ENCODE assay signal across 1 cellular context in the genomic region with DNA sequence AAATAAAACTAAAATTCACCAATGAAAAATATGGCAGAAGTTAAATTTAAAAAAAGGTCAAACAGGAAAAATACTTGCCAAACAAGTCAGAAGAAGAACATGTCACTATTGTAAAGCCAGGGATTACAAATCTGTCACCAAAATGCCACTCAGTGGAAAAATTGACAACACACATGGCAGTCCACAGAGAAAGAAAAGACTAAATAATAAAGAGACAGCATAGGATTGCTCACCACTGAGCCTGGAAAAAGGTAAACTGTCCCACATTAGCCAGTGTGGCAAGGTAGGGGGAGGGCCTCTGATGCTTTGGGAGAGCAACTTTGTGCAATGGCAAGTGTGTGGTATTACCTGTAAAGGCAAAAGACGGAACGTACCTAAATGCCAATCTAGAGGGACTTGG.
TF ChIP-seq lines count a peak whose summit lies in the region.

No MANE protein-coding gene starts in this region.

TF ChIP-seq in WTC11, 78 proteins besides CTCF, POLR2A, EP300 and RAD21 (continued from another document):
- TF ChIP-seq, protein P1, sequence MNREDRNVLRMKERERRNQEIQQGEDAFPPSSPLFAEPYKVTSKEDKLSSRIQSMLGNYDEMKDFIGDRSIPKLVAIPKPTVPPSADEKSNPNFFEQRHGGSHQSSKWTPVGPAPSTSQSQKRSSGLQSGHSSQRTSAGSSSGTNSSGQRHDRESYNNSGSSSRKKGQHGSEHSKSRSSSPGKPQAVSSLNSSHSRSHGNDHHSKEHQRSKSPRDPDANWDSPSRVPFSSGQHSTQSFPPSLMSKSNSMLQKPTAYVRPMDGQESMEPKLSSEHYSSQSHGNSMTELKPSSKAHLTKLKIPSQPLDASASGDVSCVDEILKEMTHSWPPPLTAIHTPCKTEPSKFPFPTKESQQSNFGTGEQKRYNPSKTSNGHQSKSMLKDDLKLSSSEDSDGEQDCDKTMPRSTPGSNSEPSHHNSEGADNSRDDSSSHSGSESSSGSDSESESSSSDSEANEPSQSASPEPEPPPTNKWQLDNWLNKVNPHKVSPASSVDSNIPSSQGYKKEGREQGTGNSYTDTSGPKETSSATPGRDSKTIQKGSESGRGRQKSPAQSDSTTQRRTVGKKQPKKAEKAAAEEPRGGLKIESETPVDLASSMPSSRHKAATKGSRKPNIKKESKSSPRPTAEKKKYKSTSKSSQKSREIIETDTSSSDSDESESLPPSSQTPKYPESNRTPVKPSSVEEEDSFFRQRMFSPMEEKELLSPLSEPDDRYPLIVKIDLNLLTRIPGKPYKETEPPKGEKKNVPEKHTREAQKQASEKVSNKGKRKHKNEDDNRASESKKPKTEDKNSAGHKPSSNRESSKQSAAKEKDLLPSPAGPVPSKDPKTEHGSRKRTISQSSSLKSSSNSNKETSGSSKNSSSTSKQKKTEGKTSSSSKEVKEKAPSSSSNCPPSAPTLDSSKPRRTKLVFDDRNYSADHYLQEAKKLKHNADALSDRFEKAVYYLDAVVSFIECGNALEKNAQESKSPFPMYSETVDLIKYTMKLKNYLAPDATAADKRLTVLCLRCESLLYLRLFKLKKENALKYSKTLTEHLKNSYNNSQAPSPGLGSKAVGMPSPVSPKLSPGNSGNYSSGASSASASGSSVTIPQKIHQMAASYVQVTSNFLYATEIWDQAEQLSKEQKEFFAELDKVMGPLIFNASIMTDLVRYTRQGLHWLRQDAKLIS (CRISPR knock-in tag; IDR thresholded peaks at IDR 0.05; ENCODE audit: borderline replicate concordance): no peak
- TF ChIP-seq AR (CRISPR knock-in tag; IDR thresholded peaks at IDR 0.05) (no peak), GTF2I (CRISPR knock-in tag; conservative IDR thresholded peaks at IDR 0.05) (no peak), FOXP4 (CRISPR knock-in tag; IDR thresholded peaks at IDR 0.05) (no peak), PREB (CRISPR knock-in tag; IDR thresholded peaks at IDR 0.05; ENCODE audit: borderline replicate concordance) (no peak), ZNF671 (CRISPR knock-in tag; IDR thresholded peaks at IDR 0.05) (no peak), ELF4 (CRISPR knock-in tag; IDR thresholded peaks at IDR 0.05; ENCODE audit: low read depth) (no peak), ZNF138 (CRISPR knock-in tag; conservative IDR thresholded peaks at IDR 0.05) (no peak), ZBTB21 (CRISPR knock-in tag; IDR thresholded peaks at IDR 0.05; ENCODE audit: borderline replicate concordance) (no peak), GRHL2 (CRISPR knock-in tag; IDR thresholded peaks at IDR 0.05; ENCODE audit: insufficient replicate concordance, severe bottlenecking) (no peak)
- TF ChIP-seq, protein P2, sequence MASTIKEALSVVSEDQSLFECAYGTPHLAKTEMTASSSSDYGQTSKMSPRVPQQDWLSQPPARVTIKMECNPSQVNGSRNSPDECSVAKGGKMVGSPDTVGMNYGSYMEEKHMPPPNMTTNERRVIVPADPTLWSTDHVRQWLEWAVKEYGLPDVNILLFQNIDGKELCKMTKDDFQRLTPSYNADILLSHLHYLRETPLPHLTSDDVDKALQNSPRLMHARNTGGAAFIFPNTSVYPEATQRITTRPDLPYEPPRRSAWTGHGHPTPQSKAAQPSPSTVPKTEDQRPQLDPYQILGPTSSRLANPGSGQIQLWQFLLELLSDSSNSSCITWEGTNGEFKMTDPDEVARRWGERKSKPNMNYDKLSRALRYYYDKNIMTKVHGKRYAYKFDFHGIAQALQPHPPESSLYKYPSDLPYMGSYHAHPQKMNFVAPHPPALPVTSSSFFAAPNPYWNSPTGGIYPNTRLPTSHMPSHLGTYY (CRISPR knock-in tag; IDR thresholded peaks at IDR 0.05): no peak
- TF ChIP-seq, protein P3, sequence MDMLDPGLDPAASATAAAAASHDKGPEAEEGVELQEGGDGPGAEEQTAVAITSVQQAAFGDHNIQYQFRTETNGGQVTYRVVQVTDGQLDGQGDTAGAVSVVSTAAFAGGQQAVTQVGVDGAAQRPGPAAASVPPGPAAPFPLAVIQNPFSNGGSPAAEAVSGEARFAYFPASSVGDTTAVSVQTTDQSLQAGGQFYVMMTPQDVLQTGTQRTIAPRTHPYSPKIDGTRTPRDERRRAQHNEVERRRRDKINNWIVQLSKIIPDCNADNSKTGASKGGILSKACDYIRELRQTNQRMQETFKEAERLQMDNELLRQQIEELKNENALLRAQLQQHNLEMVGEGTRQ (CRISPR knock-in tag; IDR thresholded peaks at IDR 0.05): no peak
